Comparison of ENCODE assay signal across 8 cellular contexts in genomic region chr17:46192484-46193245, GRCh38. TPM values are rescaled to one million over a fixed set of nuclear protein-coding genes. Genes with fewer than 3 reads are reported as not detected.
DNase-seq lines count a peak whose midpoint lies in the region; ATAC-seq and TF ChIP-seq lines count a peak whose summit lies in the region.

No MANE protein-coding gene starts in this region.

- peak overlapping the region; percentile 85 to 100 (median 98) for H3K4me3 Mint-ChIP-seq in naive thymus-derived CD8-positive, alpha-beta T cell

- no peaks in the 10 kb centered on the region for H3K27me3 ChIP-seq in PC-9 (ENCODE audit: insufficient read depth, low read depth)
- H3K27me3 ChIP-seq in fibroblast of lung (ENCODE audit: control insufficient read depth, insufficient read depth, low read length): no peaks in the 10 kb centered on the region

- H3K9me2 ChIP-seq in PC-9 (ENCODE audit: insufficient read depth): no peaks in the 10 kb centered on the region

- H3K4me3 ChIP-seq in PC-9: peak overlapping the region; percentile 98
- H3K4me3 ChIP-seq in fibroblast of lung (replicated peaks in 1 of 4; ENCODE audit: control extremely low read depth in 1 of 4, insufficient read depth in 1 of 4, low read depth in 3 of 4, low read length in 4 of 4): peak overlapping the region; percentile 85 to 97 (median 92)

- H3K27ac Mint-ChIP-seq in naive thymus-derived CD8-positive, alpha-beta T cell: peak overlapping the region; percentile 95 to 98 (median 96)

- H3K9me3 Mint-ChIP-seq in naive thymus-derived CD8-positive, alpha-beta T cell: no peaks in the 10 kb centered on the region

- peaks cover 4 to 6% (median 5%) of the 10 kb centered on the region in 3 donors for H3K36me3 Mint-ChIP-seq in naive thymus-derived CD8-positive, alpha-beta T cell

- 0 out of 2 replicates have a peak, but pooled peaks cover 3% of the 10 kb centered on the region for H3K9me3 ChIP-seq in PC-9 (ENCODE audit: insufficient read depth, low read depth)
- no peaks in the 10 kb centered on the region for H3K9me3 ChIP-seq in fibroblast of lung (ENCODE audit: control insufficient read depth, insufficient read depth, low read depth, low read length)

- intact Hi-C loops in PC-9 (cut with micrococcal nuclease; ENCODE audit: unreplicated experiment): loop anchor here (5.0 kb wide), 3 partner anchors 130 to 190 kb away; no protein-coding TSS in a partner anchor

- peak overlapping the region; percentile 87 for H3K9ac ChIP-seq in fibroblast of lung (ENCODE audit: insufficient read depth, low read length)

- peaks cover 34% of the 10 kb centered on the region for H3K4me1 ChIP-seq in PC-9 (replicated peaks; ENCODE audit: insufficient read depth)
- peaks cover 11% of the 10 kb centered on the region for H3K4me1 ChIP-seq in fibroblast of lung (ENCODE audit: control insufficient read depth, extremely low read depth, insufficient read depth, low read length)

- no peaks in the 10 kb centered on the region for H3K27me3 Mint-ChIP-seq in naive thymus-derived CD8-positive, alpha-beta T cell

- H3K4me2 ChIP-seq in PC-9 (peak overlapping the region; percentile 88), fibroblast of lung (ENCODE audit: extremely low read depth, insufficient read depth, low read length) (peak overlapping the region; percentile 88)

- no TSS peak for BruUV-seq in PC-9 (replicated peaks; lab: Mats Ljungman, UMichigan)

- TF ChIP-seq CTCF in PC-9 (conservative IDR thresholded peaks at IDR 0.05): no peak
- no peak for TF ChIP-seq CTCF in fibroblast of lung (conservative IDR thresholded peaks at IDR 0.05 in 1 of 2, IDR thresholded peaks at IDR 0.05 in 1 of 2; ENCODE audit: low read depth in 1 of 2, low read length in 2 of 2)

- peak overlapping the region; percentile 70 for H2AFZ ChIP-seq in PC-9
- H2AFZ ChIP-seq in fibroblast of lung (ENCODE audit: low read length): peak overlapping the region; percentile 59

- H3K27ac ChIP-seq in PC-9 (peak overlapping the region; percentile 81), fibroblast of lung (ENCODE audit: insufficient read depth, low read length) (peak overlapping the region; percentile 85)

- peaks cover 34 to 77% (median 72%) of the 10 kb centered on the region in 4 donors for H3K4me1 Mint-ChIP-seq in naive thymus-derived CD8-positive, alpha-beta T cell

- DNase-seq in DMS114 treated with DMSO at 0.1 percent for 48 hours (lab: John Stamatoyannopoulos, UW; ENCODE audit: unreplicated experiment) (peak; percentile 77), HuH-7 (ENCODE audit: low spot score) (peak; percentile 46), PC-9 (peak in 1 of 2 experiments; percentile 43), fibroblast of lung (ENCODE audit: low read depth in 2 of 2) (peak; percentile 72 to 82)
- DNase-seq in activated T-helper 1 cell treated with anti-CD3 and anti-CD28 coated beads, Interleukin-2, amount 50 U/mL, for 16 hours (ENCODE audit: low read depth in 1 of 2, low spot score in 1 of 2): peak; percentile 29 to 33
- peak; percentile 46 to 75 (median 62) for DNase-seq in naive thymus-derived CD8-positive, alpha-beta T cell
- DNase-seq in stimulated activated naive CD4-positive, alpha-beta T cell treated with Interleukin-2 at 50 U/mL for 16 hours (lab: John Stamatoyannopoulos, UW): peak; percentile 58

- ATAC-seq in GM21515 (IDR thresholded peaks at IDR 0.05; ENCODE audit: unreplicated experiment): peak; percentile 34
- peak; percentile 6 to 16 for ATAC-seq in naive thymus-derived CD8-positive, alpha-beta T cell

- peaks cover 23% of the 10 kb centered on the region for H3F3A ChIP-seq in PC-9 (ENCODE audit: insufficient read depth, low read depth)

- H3K79me2 ChIP-seq in PC-9 (ENCODE audit: low read depth) (peaks cover 83% of the 10 kb centered on the region), fibroblast of lung (ENCODE audit: control insufficient read depth, insufficient read depth, low read length) (peaks cover 70% of the 10 kb centered on the region)

- POLR2A ChIA-PET in PC-9 (lab: Charles Lee; ENCODE audit: unreplicated experiment): no interaction called here
- POLR2A ChIA-PET in naive thymus-derived CD8-positive, alpha-beta T cell (lab: Charles Lee): interaction anchor here (0.6 to 3.0 kb wide), 33 partner anchors 9 to 1761 kb away, joined by 3 to 45 read pairs (median 5); partner anchors contain the start of gene MAP3K14

- CTCF ChIA-PET in PC-9 (lab: Charles Lee): interaction anchor here (0.5 to 0.8 kb wide), 12 partner anchors 17 to 154 kb away, joined by 3 to 12 read pairs (median 4); no protein-coding TSS in a partner anchor

- peaks cover 12% of the 10 kb centered on the region; the same call in 1 of the 2 replicates for H3K36me3 ChIP-seq in PC-9 (ENCODE audit: low read depth)
- H3K36me3 ChIP-seq in fibroblast of lung (ENCODE audit: control insufficient read depth, insufficient read depth, low read length): no peaks in the 10 kb centered on the region

- H4K20me1 ChIP-seq in PC-9 (ENCODE audit: insufficient read depth) (peaks cover 39% of the 10 kb centered on the region), fibroblast of lung (ENCODE audit: control insufficient read depth, extremely low read depth, insufficient read depth, low read length) (no peaks in the 10 kb centered on the region)

RNA-seq across cellular contexts. Expression of gene KANSL1, which starts 0.6 kb away (rescaled TPM):
- total RNA-seq in PC-9 (2021) (42.6 and 52.5 TPM in 2 replicates), fibroblast of lung (55.5 and 78.6 TPM in 2 replicates)
- 8.4 and 11.1 TPM in 2 replicates for polyA plus RNA-seq in fibroblast of lung
- polyA plus RNA-seq in fibroblast of lung (2012): 10.7 and 12.4 TPM in 2 replicates
- polyA minus RNA-seq in fibroblast of lung (ENCODE audit: low replicate concordance): 59.3 and 92.5 TPM in 2 replicates
- 100 to 1,000 TPM; 206 to 208 TPM for total RNA-seq in naive thymus-derived CD8-positive, alpha-beta T cell
- 10 to 100 TPM; 13.1 to 16.6 (median 13.2) TPM for polyA plus RNA-seq in naive thymus-derived CD8-positive, alpha-beta T cell
